ENCODE assay signal across 23 cellular contexts in the genomic region with DNA sequence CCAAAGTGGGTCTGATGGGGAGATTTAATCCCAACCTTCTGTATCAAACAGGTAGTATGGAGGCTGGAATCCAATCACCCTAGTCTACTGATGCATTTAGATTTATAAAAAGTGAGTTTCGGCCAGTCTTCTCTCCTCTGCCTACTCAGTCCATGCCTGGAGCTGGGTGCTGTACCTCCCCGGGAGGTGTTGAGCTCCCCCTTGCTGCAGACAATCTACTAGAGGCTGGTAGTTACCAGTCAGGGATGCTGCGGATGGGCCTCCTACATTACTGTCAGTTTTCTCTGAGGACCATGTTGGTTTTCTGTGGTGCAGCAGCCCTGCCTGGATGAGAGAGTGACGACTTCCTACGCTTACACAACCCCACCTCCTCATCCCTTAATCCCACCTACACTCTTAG.
"Had no signal": no experiment of that assay in that cellular context is flagged by ENCODE, and none has a peak within 500 bp of the region (broad histone marks: within the 10 kb centered on the region; RNA-seq: fewer than 3 reads in every experiment).

No MANE protein-coding gene starts in this region.

- DNase-seq: IMR-90; Karpas-422; KG1; MG63; NCI-H1092; NCI-H1105 treated with DMSO at 0.1 percent for 48 hours; NCI-H1417 treated with DMSO at 0.1 percent for 48 hours; NCI-H1694 treated with DMSO at 0.1 percent for 48 hours; NCI-H1930; NCI-H2081; NCI-H2107; NCI-H2227 treated with DMSO at 0.1 percent for 48 hours; NCI-H526 treated with DMSO at 0.1 percent for 48 hours; NCI-H748 treated with DMSO at 0.1 percent for 48 hours; NK-92 treated with Interleukin-12 subunit alpha and Interleukin-12 subunit beta, amount 100 ng/mL, for 24 hours; OCI-M1; PC-9; Peyer's patch; SHP77 treated with DMSO at 0.1 percent for 48 hours; SJCRH30; T-helper 1 cell had no signal

- H3K36me3 ChIP-seq: MG63, Peyer's patch, SJCRH30 had no signal

- H3K4me2 ChIP-seq: PC-9 had no signal

- H3K9me3 ChIP-seq: MG63, Peyer's patch, SJCRH30 had no signal

- H3K4me3 ChIP-seq: MG63, PC-9, Peyer's patch, SJCRH30 had no signal

- ATAC-seq: Right ventricle myocardium inferior, SK-N-SH treated with all-trans-retinoic acid at 6 μM for 48 hours had no signal

- H3K4me1 ChIP-seq: Peyer's patch, SJCRH30 had no signal

- H3K27ac ChIP-seq: PC-9, Peyer's patch, SJCRH30 had no signal

- H3K27me3 ChIP-seq: MG63, Peyer's patch, SJCRH30 had no signal

- H2AFZ ChIP-seq: PC-9 had no signal
